Comparison of ENCODE assay signal across 24 cellular contexts in the genomic region with DNA sequence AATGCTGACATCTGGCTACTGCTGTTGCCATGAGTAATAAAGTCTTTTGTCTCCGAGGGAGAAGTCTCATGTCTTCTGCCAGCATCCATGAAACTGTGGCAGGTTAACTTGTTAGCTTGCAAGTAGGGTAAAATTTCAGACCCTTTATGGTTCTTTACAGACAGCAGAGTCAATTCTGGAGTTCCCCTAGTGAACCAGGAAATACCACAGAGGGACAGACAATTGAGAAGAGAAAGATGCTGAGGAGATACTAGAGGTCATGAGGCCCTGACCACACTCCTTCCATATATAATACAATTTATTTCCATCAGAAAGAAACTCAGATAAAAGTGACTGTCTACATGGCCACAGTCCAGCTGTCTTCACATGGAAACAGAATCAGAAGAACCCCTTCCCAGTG.
"Had no signal": no experiment of that assay in that cellular context is flagged by ENCODE, and none has a peak within 500 bp of the region (broad histone marks: within the 10 kb centered on the region; RNA-seq: fewer than 3 reads in every experiment).

No MANE protein-coding gene starts in this region.

- H3K36me3 ChIP-seq: adrenal gland, SJCRH30 had no signal

- H3K36me3 Mint-ChIP-seq: activated naive CD8-positive, alpha-beta T cell treated with anti-CD3 and anti-CD28 coated beads, Interleukin-2, amount 10 ng/mL, durations not matched to agents 7 days and 5 days had no signal

- ATAC-seq: activated CD4-positive, CD25-positive, alpha-beta regulatory T cell treated with anti-CD3 and anti-CD28 coated beads, Interleukin-2, amount 50 U/mL, for 24 hours; activated CD8-positive, alpha-beta T cell treated with anti-CD3 and anti-CD28 coated beads for 36 hours; Panc1 had no signal

- H3K9me3 Mint-ChIP-seq: activated CD8-positive, alpha-beta T cell treated with anti-CD3 and anti-CD28 coated beads for 36 hours; activated naive CD8-positive, alpha-beta T cell treated with anti-CD3 and anti-CD28 coated beads, Interleukin-2, amount 10 ng/mL, durations not matched to agents 7 days and 5 days had no signal

- H3K27ac ChIP-seq: adrenal gland, SJCRH30 had no signal

- H3K9me2 ChIP-seq: SK-N-SH had no signal

- H3K27me3 Mint-ChIP-seq: activated CD8-positive, alpha-beta T cell treated with anti-CD3 and anti-CD28 coated beads for 36 hours; activated naive CD8-positive, alpha-beta T cell treated with anti-CD3 and anti-CD28 coated beads, Interleukin-2, amount 10 ng/mL, durations not matched to agents 7 days and 5 days had no signal

- H3K9me3 ChIP-seq: adrenal gland, SK-N-SH had no signal

- H3K9ac ChIP-seq: SK-N-SH had no signal

- H3K4me3 ChIP-seq: adrenal gland, SJCRH30 had no signal

- DNase-seq: activated CD4-positive, alpha-beta T cell treated with anti-CD3 and anti-CD28 coated beads for 4 hours; activated CD8-positive, alpha-beta memory T cell treated with anti-CD3 and anti-CD28 coated beads, Interleukin-2, amount 50 U/mL, for 48 hours; activated CD8-positive, alpha-beta T cell treated with anti-CD3 and anti-CD28 coated beads for 36 hours; activated naive CD4-positive, alpha-beta T cell treated with anti-CD3 and anti-CD28 coated beads, Interleukin-2, amount 50 U/mL, for 16 hours; activated naive CD8-positive, alpha-beta T cell treated with anti-CD3 and anti-CD28 coated beads, Interleukin-2, amount 10 ng/mL, durations not matched to agents 7 days and 5 days; activated T-cell treated with anti-CD3 and anti-CD28 coated beads, Interleukin-2, amount 50 U/mL, for 1 hour; adrenal gland; anterior cingulate cortex; cerebellar nuclear complex; MV-4-11; NCI-H1092 treated with DMSO at 0.1 percent for 48 hours; NCI-H1417 treated with DMSO at 0.1 percent for 48 hours; NCI-H1694 treated with DMSO at 0.1 percent for 48 hours; NCI-H2029 treated with DMSO at 0.1 percent for 48 hours; NCI-H345; NCI-H510A; NCI-H526 treated with DMSO at 0.1 percent for 48 hours; NCI-H82; Right ventricle myocardium superior; RPMI8226; SJCRH30; SK-N-SH had no signal

- H3K4me2 ChIP-seq: SK-N-SH had no signal

- H3K4me3 Mint-ChIP-seq: activated CD8-positive, alpha-beta T cell treated with anti-CD3 and anti-CD28 coated beads for 36 hours; activated naive CD8-positive, alpha-beta T cell treated with anti-CD3 and anti-CD28 coated beads, Interleukin-2, amount 10 ng/mL, durations not matched to agents 7 days and 5 days had no signal

- H3K27ac Mint-ChIP-seq: activated CD8-positive, alpha-beta T cell treated with anti-CD3 and anti-CD28 coated beads for 36 hours; activated naive CD8-positive, alpha-beta T cell treated with anti-CD3 and anti-CD28 coated beads, Interleukin-2, amount 10 ng/mL, durations not matched to agents 7 days and 5 days had no signal

- H3K27me3 ChIP-seq: adrenal gland, SJCRH30 had no signal

- H3K4me1 ChIP-seq: adrenal gland, SJCRH30 had no signal
